In the genomic region with DNA sequence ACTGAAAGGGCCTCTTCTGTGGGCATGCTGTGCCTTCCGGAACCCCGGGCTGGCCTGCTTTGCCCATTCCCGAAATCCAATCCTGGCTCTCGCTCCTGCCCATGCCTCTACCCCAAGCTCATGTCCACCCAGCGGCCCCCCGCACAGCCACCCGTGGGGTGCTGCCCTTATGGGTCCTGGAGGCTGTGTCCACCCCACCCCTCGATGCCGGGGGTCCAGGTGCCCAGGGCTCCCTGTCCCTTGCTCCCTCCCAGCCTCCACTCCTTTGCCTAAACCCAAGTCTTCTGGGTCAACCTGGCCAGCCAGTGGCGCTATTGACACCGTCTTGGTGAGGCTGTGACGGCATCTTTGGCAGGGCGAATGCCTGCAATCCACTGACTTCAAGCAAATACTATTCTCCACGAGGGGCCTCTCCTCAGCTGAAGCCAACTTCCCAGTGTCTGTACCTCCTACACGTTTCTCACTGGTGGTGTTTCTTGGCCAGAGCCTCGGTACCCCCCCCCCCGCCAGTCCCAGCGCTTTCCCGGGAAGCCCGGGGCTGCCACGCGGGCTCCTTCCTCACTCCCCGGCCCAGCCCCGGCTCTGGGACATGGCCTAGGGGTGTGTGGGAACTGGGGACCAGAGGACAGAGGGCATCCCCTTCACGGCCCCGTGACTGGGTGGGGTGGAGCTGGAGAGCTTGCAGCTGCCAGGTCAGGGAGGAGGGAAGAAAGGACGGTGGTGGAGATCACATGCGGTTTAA, we compare ENCODE assay signal across 10 cellular contexts. TPM values are rescaled to one million over a fixed set of nuclear protein-coding genes. Genes with fewer than 3 reads are reported as not detected.
DNase-seq lines count a peak whose midpoint lies in the region; ATAC-seq and TF ChIP-seq lines count a peak whose summit lies in the region.
"Had no signal": no experiment of that assay in that cellular context is flagged by ENCODE, and none has a peak within 500 bp of the region (broad histone marks: within the 10 kb centered on the region; RNA-seq: fewer than 3 reads in every experiment).

No MANE protein-coding gene starts in this region.

- no peaks in the 10 kb centered on the region for H3K9me3 Mint-ChIP-seq in stimulated activated naive B cell treated with anti-CD40 and anti-IgM and Interleukin-4, amounts not matched to agents 10 μg/mL and 1 μg/mL and 100 μg/mL, for 72 hours

- no peak for ATAC-seq in stimulated activated naive B cell treated with anti-CD40 and anti-IgM and Interleukin-4, amounts not matched to agents 10 μg/mL and 1 μg/mL and 100 μg/mL, for 72 hours (replicated peaks)
- ATAC-seq in GM21528 (IDR thresholded peaks at IDR 0.05; ENCODE audit: low FRiP score, unreplicated experiment) (no peak), HG03175 (IDR thresholded peaks at IDR 0.05; ENCODE audit: unreplicated experiment) (no peak)

- H3K4me1 Mint-ChIP-seq in stimulated activated naive B cell treated with anti-CD40 and anti-IgM and Interleukin-4, amounts not matched to agents 10 μg/mL and 1 μg/mL and 100 μg/mL, for 72 hours, result peaks cover 2 to 14% of the 10 kb centered on the region in 2 donors

- TF ChIP-seq CTCF in fibroblast of villous mesenchyme (IDR thresholded peaks at IDR 0.05; ENCODE audit: insufficient read depth, low read depth, low read length), result no peak

- H3K36me3 Mint-ChIP-seq in stimulated activated naive B cell treated with anti-CD40 and anti-IgM and Interleukin-4, amounts not matched to agents 10 μg/mL and 1 μg/mL and 100 μg/mL, for 72 hours, result peaks cover 31 to 38% of the 10 kb centered on the region in 2 donors

- no peaks in the 10 kb centered on the region for H3K27me3 Mint-ChIP-seq in stimulated activated naive B cell treated with anti-CD40 and anti-IgM and Interleukin-4, amounts not matched to agents 10 μg/mL and 1 μg/mL and 100 μg/mL, for 72 hours

- no peak overlapping the region for H3K4me3 Mint-ChIP-seq in stimulated activated naive B cell treated with anti-CD40 and anti-IgM and Interleukin-4, amounts not matched to agents 10 μg/mL and 1 μg/mL and 100 μg/mL, for 72 hours

- no peak overlapping the region for H3K4me3 ChIP-seq in fibroblast of villous mesenchyme (ENCODE audit: low read depth, low read length)

- peak overlapping the region; percentile 33 for H3K27ac Mint-ChIP-seq in stimulated activated naive B cell treated with anti-CD40 and anti-IgM and Interleukin-4, amounts not matched to agents 10 μg/mL and 1 μg/mL and 100 μg/mL, for 72 hours

- DNase-seq in DMS 273 (lab: John Stamatoyannopoulos, UW; ENCODE audit: unreplicated experiment) (peak; percentile 47), DMS 273 treated with DMSO at 0.1 percent for 48 hours (lab: John Stamatoyannopoulos, UW) (no peak), fibroblast of villous mesenchyme (ENCODE audit: low read depth) (peak; percentile 32)
- no peak for DNase-seq in stimulated activated naive B cell treated with anti-CD40 and anti-IgM and Interleukin-4, amounts not matched to agents 10 μg/mL and 1 μg/mL and 100 μg/mL, for 72 hours
- DNase-seq: 8988T, DMS153, NCI-H2227 treated with DMSO at 0.1 percent for 48 hours, SIG-M5 had no signal

RNA-seq across cellular contexts. Expression of a gene that starts 12.2 kb away (rescaled TPM):
- 56.1 and 64.4 TPM in 2 replicates for total RNA-seq in fibroblast of villous mesenchyme

RNA-seq across cellular contexts. Expression of a gene that starts 20.2 kb away (rescaled TPM):
- total RNA-seq in fibroblast of villous mesenchyme, result 274 and 280 TPM in 2 replicates

RNA-seq across cellular contexts. Expression of a gene that starts 26.1 kb away (rescaled TPM):
- total RNA-seq in fibroblast of villous mesenchyme, result 104 and 109 TPM in 2 replicates

RNA-seq across cellular contexts. Expression of a gene that starts 26.2 kb away (rescaled TPM):
- 39.6 and 47.5 TPM in 2 replicates for total RNA-seq in fibroblast of villous mesenchyme

RNA-seq across cellular contexts. Expression of a gene that starts 40.3 kb away (rescaled TPM):
- 40.6 and 51.9 TPM in 2 replicates for total RNA-seq in fibroblast of villous mesenchyme

Comparison
In these comparisons a context has a peak if more than half of its experiments do, and no peak if none do; other contexts are left out.
1. DNase-seq: peak in DMS 273 (single experiment) and fibroblast of villous mesenchyme (single experiment); none in DMS 273 treated with DMSO at 0.1 percent for 48 hours (single experiment) and stimulated activated naive B cell treated with anti-CD40 and anti-IgM and Interleukin-4, amounts not matched to agents 10 μg/mL and 1 μg/mL and 100 μg/mL, for 72 hours (single experiment).